In genomic region chr17:39653316-39653661, GRCh38 we compare ENCODE assay signal across 16 cellular contexts. TPM values are rescaled to one million over a fixed set of nuclear protein-coding genes. Genes with fewer than 3 reads are reported as not detected.
DNase-seq lines count a peak whose midpoint lies in the region; FAIRE-seq and TF ChIP-seq lines count a peak whose summit lies in the region.
"Had no signal": no experiment of that assay in that cellular context is flagged by ENCODE, and none has a peak within 500 bp of the region (broad histone marks: within the 10 kb centered on the region; RNA-seq: fewer than 3 reads in every experiment).

No MANE protein-coding gene starts in this region.

- peak overlapping the region; percentile 6; the same call in 1 of the 2 replicates for H3K27ac ChIP-seq in HEK293 (ENCODE audit: extremely low read depth, low read depth, low read length)
- peak overlapping the region; percentile 98 for H3K27ac ChIP-seq in cingulate gyrus (ENCODE audit: low read depth, low read length)
- H3K27ac ChIP-seq: ascending aorta; BLaER1 treated with 17β-estradiol and CSF1 and Interleukin-3, amounts not matched to agents 10 nM and 100 nM; KMS-11 had no signal

- H3K4me1 Mint-ChIP-seq in neural crest cell, result peaks cover 48% of the 10 kb centered on the region

- POLR2A ChIA-PET in HEK293 (lab: Yijun Ruan, JAX), result interaction anchor here (1.0 to 1.6 kb wide), 8 partner anchors 10 to 265 kb away, joined by 3 to 6 read pairs (median 4); partner anchors contain the start of genes ERBB2, GSDMB and PGAP3

- FAIRE-seq in GM12892 (lab: Jason Lieb, UNC), result no peak

- CTCF ChIA-PET in HEK293 (lab: Yijun Ruan, JAX), result interaction anchor here (0.5 to 11.9 kb wide), 31 partner anchors 10 to 462 kb away, joined by 3 to 220 read pairs (median 4); partner anchors contain the start of genes ERBB2, MIEN1, PNMT and PPP1R1B

- H3K27ac Mint-ChIP-seq in neural crest cell (ENCODE audit: unreplicated experiment), result peak overlapping the region; percentile 85
- H3K27ac Mint-ChIP-seq: activated CD4-positive, alpha-beta T cell treated with anti-CD3 and anti-CD28 coated beads, Interleukin-2, amount 10 ng/mL, durations not matched to agents 24 days and 14 days; stimulated activated naive B cell treated with anti-CD40 and anti-IgM and Interleukin-4, amounts not matched to agents 10 μg/mL and 1 μg/mL and 100 μg/mL, for 72 hours had no signal

- peaks cover 3% of the 10 kb centered on the region for H3K36me3 Mint-ChIP-seq in neural crest cell (ENCODE audit: low read depth)

- peaks cover 2% of the 10 kb centered on the region; the same call in 1 of the 2 replicates for H3K4me1 ChIP-seq in HEK293 (ENCODE audit: control insufficient read depth, insufficient read depth, low read length)
- H3K4me1 ChIP-seq: ascending aorta had no signal

- H3K4me3 ChIP-seq in HEK293 (ENCODE audit: low read depth, low read length), result no peak overlapping the region
- H3K4me3 ChIP-seq: ascending aorta; BLaER1 treated with 17β-estradiol and CSF1 and Interleukin-3, amounts not matched to agents 10 nM and 100 nM; Peyer's patch had no signal

- no peaks in the 10 kb centered on the region for H3K9me3 Mint-ChIP-seq in neural crest cell
- H3K9me3 Mint-ChIP-seq: activated CD4-positive, alpha-beta T cell treated with anti-CD3 and anti-CD28 coated beads, Interleukin-2, amount 10 ng/mL, durations not matched to agents 24 days and 14 days; naive thymus-derived CD4-positive, alpha-beta T cell; stimulated activated naive B cell treated with anti-CD40 and anti-IgM and Interleukin-4, amounts not matched to agents 10 μg/mL and 1 μg/mL and 100 μg/mL, for 72 hours; T-helper 1 cell treated with Interleukin-12 subunit alpha and Interleukin-12 subunit beta and Interleukin-4 antibody, amounts not matched to agents 30 μg/mL and 1 μg/mL, for 36 hours had no signal

- no peak for TF ChIP-seq CTCF in HEK293 (tag by site-specific recombination; IDR thresholded peaks at IDR 0.05)
- TF ChIP-seq CTCF in neural crest cell (conservative IDR thresholded peaks at IDR 0.05), result no peak

- no peaks in the 10 kb centered on the region for H3K9me3 ChIP-seq in HEK293 (ENCODE audit: control insufficient read depth, insufficient read depth, low read depth, low read length)
- H3K9me3 ChIP-seq: ascending aorta; BLaER1 treated with 17β-estradiol and CSF1 and Interleukin-3, amounts not matched to agents 10 nM and 100 nM; Peyer's patch had no signal

- no peaks in the 10 kb centered on the region for H3K27me3 Mint-ChIP-seq in neural crest cell (ENCODE audit: low read depth)
- H3K27me3 Mint-ChIP-seq: activated CD4-positive, alpha-beta T cell treated with anti-CD3 and anti-CD28 coated beads, Interleukin-2, amount 10 ng/mL, durations not matched to agents 24 days and 14 days; naive thymus-derived CD4-positive, alpha-beta T cell; stimulated activated naive B cell treated with anti-CD40 and anti-IgM and Interleukin-4, amounts not matched to agents 10 μg/mL and 1 μg/mL and 100 μg/mL, for 72 hours had no signal

- no peak overlapping the region for H3K4me3 Mint-ChIP-seq in neural crest cell
- H3K4me3 Mint-ChIP-seq: activated CD4-positive, alpha-beta T cell treated with anti-CD3 and anti-CD28 coated beads, Interleukin-2, amount 10 ng/mL, durations not matched to agents 24 days and 14 days; stimulated activated naive B cell treated with anti-CD40 and anti-IgM and Interleukin-4, amounts not matched to agents 10 μg/mL and 1 μg/mL and 100 μg/mL, for 72 hours; T-helper 1 cell treated with Interleukin-12 subunit alpha and Interleukin-12 subunit beta and Interleukin-4 antibody, amounts not matched to agents 30 μg/mL and 1 μg/mL, for 36 hours had no signal

- H3K36me3 ChIP-seq in HEK293 (ENCODE audit: control insufficient read depth in 2 of 2, insufficient read depth in 1 of 2, low read length in 2 of 2), result peaks cover 0 to 24% of the 10 kb centered on the region in 2 experiments; a peak in 2 of 3 replicates

- no peak for TF ChIP-seq POLR2A in GM12892 (IDR thresholded peaks at IDR 0.05; ENCODE audit: low read depth, low read length)

- no peak for DNase-seq in neural crest cell (ENCODE audit: low read depth, low spot score)
- DNase-seq in NCI-H510A (lab: John Stamatoyannopoulos, UW), result no peak
- DNase-seq in cerebellar cortex (ENCODE audit: low spot score), result no peak
- DNase-seq in GM12892 (ENCODE audit: insufficient read length), result no peak
- DNase-seq: stimulated activated naive B cell treated with anti-CD40 and anti-IgM and Interleukin-4, amounts not matched to agents 10 μg/mL and 1 μg/mL and 100 μg/mL, for 72 hours had no signal

TF ChIP-seq in HEK293, 187 proteins besides CTCF, POLR2A, EP300 and RAD21 (continues in another document):
- TF ChIP-seq PATZ1 (tag by site-specific recombination; IDR thresholded peaks at IDR 0.05) (0 out of 2 replicates have a peak, but pooled peaks have one; percentile 14), ZNF521 (tag by site-specific recombination; IDR thresholded peaks at IDR 0.05) (no peak), ZFHX2 (tag by site-specific recombination; conservative IDR thresholded peaks at IDR 0.05) (peak; percentile 7; the same call in 1 of the 2 replicates), ZNF48 (tag by site-specific recombination; IDR thresholded peaks at IDR 0.05) (no peak), MZF1 (tag by site-specific recombination; IDR thresholded peaks at IDR 0.05; ENCODE audit: borderline replicate concordance) (no peak), ZFP69B (tag by site-specific recombination; IDR thresholded peaks at IDR 0.05) (peak; percentile 22; the same call in 1 of the 2 replicates), ZNF692 (tag by site-specific recombination; IDR thresholded peaks at IDR 0.05) (0 out of 2 replicates have a peak, but pooled peaks have one; percentile 19)

RNA-seq across cellular contexts. Expression of gene TCAP, which starts 11.9 kb away (rescaled TPM):
- 1.9 and 2.8 TPM in 2 replicates for total RNA-seq in neural crest cell
- 0.19 TPM for polyA plus RNA-seq in GM12892 (2012; ENCODE audit: missing spikeins)
- total RNA-seq: ascending aorta, Daoy had no signal

RNA-seq across cellular contexts. Expression of gene PNMT, which starts 15.0 kb away (rescaled TPM):
- total RNA-seq in neural crest cell, result 0.84 and 0.86 TPM in 2 replicates
- polyA plus RNA-seq in GM12892 (2012; ENCODE audit: missing spikeins), result not detected
- total RNA-seq: activated CD4-positive, alpha-beta T cell treated with anti-CD3 and anti-CD28 coated beads, Interleukin-2, amount 10 ng/mL, durations not matched to agents 24 days and 14 days; Daoy had no signal
- polyA plus RNA-seq: keratinocyte had no signal

RNA-seq across cellular contexts. Expression of gene STARD3, which starts 16.3 kb away (rescaled TPM):
- total RNA-seq in neural crest cell, result 60.6 and 64.8 TPM in 2 replicates
- 14.4 TPM for polyA plus RNA-seq in GM12892 (2012; ENCODE audit: missing spikeins)

RNA-seq across cellular contexts. Expression of gene PPP1R1B, which starts 26.5 kb away (rescaled TPM):
- total RNA-seq in neural crest cell, result not detected in 2 replicates
- polyA plus RNA-seq in GM12892 (2012; ENCODE audit: missing spikeins), result not detected
- total RNA-seq: activated CD4-positive, alpha-beta T cell treated with anti-CD3 and anti-CD28 coated beads, Interleukin-2, amount 10 ng/mL, durations not matched to agents 24 days and 14 days; Daoy; naive thymus-derived CD4-positive, alpha-beta T cell had no signal
- polyA plus RNA-seq: naive thymus-derived CD4-positive, alpha-beta T cell had no signal

RNA-seq across cellular contexts. Expression of gene PGAP3, which starts 34.6 kb away (rescaled TPM):
- total RNA-seq in neural crest cell, result 18.2 and 21.7 TPM in 2 replicates
- 5.9 TPM for polyA plus RNA-seq in GM12892 (2012; ENCODE audit: missing spikeins)
